In the genomic region with DNA sequence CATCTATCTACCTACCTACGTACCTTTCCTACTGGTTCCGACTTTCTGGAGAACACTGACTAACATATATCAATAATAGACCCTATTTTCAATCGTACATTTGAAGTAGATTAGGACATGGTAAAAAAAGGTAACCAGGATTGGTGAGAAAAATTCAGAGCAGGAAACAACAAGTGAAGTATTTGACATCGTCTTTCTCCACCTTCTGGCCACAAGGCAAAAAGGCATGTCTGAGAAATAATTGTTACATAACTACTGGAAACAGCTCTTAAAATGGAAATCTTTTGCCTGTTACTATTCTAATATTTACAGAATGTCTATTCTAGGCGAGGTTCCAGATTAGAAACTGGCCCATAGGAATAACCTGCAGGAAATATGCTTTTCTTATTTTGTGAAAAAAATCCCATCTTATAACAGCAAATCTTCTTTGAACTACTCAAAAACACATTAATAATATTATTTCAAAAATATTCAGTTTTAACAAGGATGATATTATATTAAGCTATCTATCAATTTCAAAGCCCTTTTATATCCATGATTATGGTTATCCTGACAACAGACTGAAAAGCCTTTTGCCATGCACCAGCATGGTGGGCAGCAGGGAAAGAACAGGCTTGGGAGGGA, we compare ENCODE assay signal across 8 cellular contexts.
A peak's percentile ranks its signal among the peaks of the same experiment; 100 is the strongest.
DNase-seq lines count a peak whose midpoint lies in the region; ATAC-seq and TF ChIP-seq lines count a peak whose summit lies in the region.

No MANE protein-coding gene starts in this region.

- no peaks in the 10 kb centered on the region for H3K36me3 Mint-ChIP-seq in HFFc6 (ENCODE audit: low read depth)
- no peaks in the 10 kb centered on the region for H3K36me3 Mint-ChIP-seq in memory B cell

- H3K27ac Mint-ChIP-seq in HFFc6 = no peak overlapping the region
- H3K27ac Mint-ChIP-seq in memory B cell = no peak overlapping the region

- ATAC-seq in memory B cell (ENCODE audit: low read depth) (peak; percentile 52), GM19324 (IDR thresholded peaks at IDR 0.05; ENCODE audit: low FRiP score, unreplicated experiment) (no peak), HG02840 (IDR thresholded peaks at IDR 0.05; ENCODE audit: low FRiP score, unreplicated experiment) (no peak)

- H3K4me3 Mint-ChIP-seq in HFFc6 = no peak overlapping the region
- H3K4me3 Mint-ChIP-seq in memory B cell = no peak overlapping the region

- peak; percentile 15 for DNase-seq in DMS 273 treated with DMSO at 0.1 percent for 48 hours (lab: John Stamatoyannopoulos, UW)
- peak; percentile 30 for DNase-seq in HFFc6
- peak; percentile 33 to 57 for DNase-seq in NOMO-1 (lab: John Stamatoyannopoulos, UW; ENCODE audit: unreplicated experiment in 2 of 2)
- DNase-seq in choroid plexus epithelial cell (ENCODE audit: low read depth) = peak; percentile 77
- DNase-seq in memory B cell (ENCODE audit: low spot score in 2 of 2) = peak; percentile 17 to 50
- DNase-seq in central memory CD4-positive, alpha-beta T cell = no peak

- no peak overlapping the region for H3K4me3 ChIP-seq in choroid plexus epithelial cell (ENCODE audit: low read depth, low read length)

- H3K4me1 Mint-ChIP-seq in HFFc6 (ENCODE audit: low read depth) (no peaks in the 10 kb centered on the region), memory B cell (no peaks in the 10 kb centered on the region)

- peaks cover 1% of the 10 kb centered on the region; the same call in 1 of the 2 replicates for H3K27me3 Mint-ChIP-seq in HFFc6 (ENCODE audit: insufficient read depth)
- H3K27me3 Mint-ChIP-seq in memory B cell = no peaks in the 10 kb centered on the region

- TF ChIP-seq CTCF in HFFc6 (IDR thresholded peaks at IDR 0.05) = peak; percentile 77
- peak; percentile 83 for TF ChIP-seq CTCF in choroid plexus epithelial cell (conservative IDR thresholded peaks at IDR 0.05; ENCODE audit: low read depth, low read length)

- 0 out of 2 replicates have a peak, but pooled peaks cover under 1% of the 10 kb centered on the region for H3K9me3 Mint-ChIP-seq in HFFc6
- H3K9me3 Mint-ChIP-seq in memory B cell = no peaks in the 10 kb centered on the region
